12 cellular contexts compared by ENCODE assay signal in genomic region chr10:88693392-88694020, GRCh38. TPM values are rescaled to one million over a fixed set of nuclear protein-coding genes. Genes with fewer than 3 reads are reported as not detected.
DNase-seq lines count a peak whose midpoint lies in the region; ATAC-seq, FAIRE-seq and TF ChIP-seq lines count a peak whose summit lies in the region.
"Had no signal": no experiment of that assay in that cellular context is flagged by ENCODE, and none has a peak within 500 bp of the region (broad histone marks: within the 10 kb centered on the region; RNA-seq: fewer than 3 reads in every experiment).

No MANE protein-coding gene starts in this region.

- H2BK12ac ChIP-seq in neuronal stem cell (ENCODE audit: low read length) = no peak overlapping the region

- H3K27me3 ChIP-seq in bronchial epithelial cell (ENCODE audit: control insufficient read depth, insufficient read depth, low read length) (no peaks in the 10 kb centered on the region), right lobe of liver (no peaks in the 10 kb centered on the region), neuronal stem cell (ENCODE audit: control insufficient read depth in 3 of 3, insufficient read depth in 3 of 3, low read depth in 1 of 3, low read length in 3 of 3) (no peaks in the 10 kb centered on the region)

- H3K36me3 ChIP-seq in bronchial epithelial cell (ENCODE audit: control insufficient read depth, insufficient read depth, low read length) = no peaks in the 10 kb centered on the region
- no peaks in the 10 kb centered on the region for H3K36me3 ChIP-seq in right lobe of liver
- no peaks in the 10 kb centered on the region for H3K36me3 ChIP-seq in neuronal stem cell (replicated peaks in 1 of 2; ENCODE audit: control insufficient read depth in 2 of 2, insufficient read depth in 2 of 2, low read length in 2 of 2)

- no peak overlapping the region for H2AFZ ChIP-seq in neuronal stem cell (ENCODE audit: low read length)

- WGBS in right lobe of liver (ENCODE audit: insufficient coverage, low coverage, low lambda C conversion rate, missing lambda C conversion rate) = 54% methylated on average over 4 of the region's 4 CpGs
- WGBS in neuronal stem cell (ENCODE audit: extremely low coverage in 2 of 2, insufficient read length in 2 of 2, insufficient replicate concordance in 1 of 2), 2 donors = no CpG with 5 or more reads among the region's 4 CpGs

- H3K9ac ChIP-seq in neuronal stem cell (ENCODE audit: low read depth, low read length, poor library complexity) = no peak overlapping the region

- DNase-seq in AG09319 (ENCODE audit: extremely low read depth, low read depth) = no peak
- no peak for DNase-seq in HFF-Myc (ENCODE audit: extremely low read depth, low read depth)
- DNase-seq in bronchial epithelial cell (ENCODE audit: low read depth) = no peak
- no peak for DNase-seq in right lobe of liver
- no peak for DNase-seq in neuronal stem cell (ENCODE audit: low spot score)
- no peak for DNase-seq in NCI-H526 (lab: John Stamatoyannopoulos, UW)
- DNase-seq: NCI-H1436; PC-3; stimulated activated naive CD4-positive, alpha-beta T cell had no signal

- FAIRE-seq in bronchial epithelial cell (lab: Jason Lieb, UNC) = no peak

- H4K8ac ChIP-seq in neuronal stem cell (ENCODE audit: low read depth, low read length) = no peak overlapping the region

- H2BK120ac ChIP-seq in neuronal stem cell (ENCODE audit: low read depth, low read length) = no peak overlapping the region

- no peak overlapping the region for H3K4me2 ChIP-seq in neuronal stem cell (ENCODE audit: insufficient read depth, low read length, poor library complexity, severe bottlenecking)

- H3K4me1 ChIP-seq in right lobe of liver = no peaks in the 10 kb centered on the region
- H3K4me1 ChIP-seq in neuronal stem cell (ENCODE audit: control insufficient read depth in 2 of 2, insufficient read depth in 1 of 2, low read depth in 1 of 2, low read length in 2 of 2) = no peaks in the 10 kb centered on the region

- H3K4ac ChIP-seq in neuronal stem cell (ENCODE audit: low read length) = no peak overlapping the region

- H3K9me3 ChIP-seq in right lobe of liver (no peaks in the 10 kb centered on the region), neuronal stem cell (replicated peaks in 1 of 2; ENCODE audit: control insufficient read depth in 2 of 2, insufficient read depth in 1 of 2, low read depth in 1 of 2, low read length in 2 of 2) (no peaks in the 10 kb centered on the region)

- intact Hi-C loops in right lobe of liver (cut with DNase I) = loop anchor here in 1 of 2 donors (5.0 kb wide), 1 partner anchor 114 kb away; no protein-coding TSS in a partner anchor

- no peaks in the 10 kb centered on the region for H3K79me1 ChIP-seq in neuronal stem cell (ENCODE audit: low read depth, low read length)

- H3K27ac ChIP-seq in right lobe of liver (no peak overlapping the region), neuronal stem cell (replicated peaks; ENCODE audit: low read length) (no peak overlapping the region)

- no peak overlapping the region for H4K91ac ChIP-seq in neuronal stem cell (ENCODE audit: low read depth, low read length, poor library complexity)

- H3K23ac ChIP-seq in neuronal stem cell (ENCODE audit: low read depth, low read length, poor library complexity) = no peak overlapping the region

- no peak overlapping the region for H3K14ac ChIP-seq in neuronal stem cell (ENCODE audit: low read length)

- ATAC-seq in right lobe of liver (no peak), GM18867 (IDR thresholded peaks at IDR 0.05; ENCODE audit: unreplicated experiment) (no peak), GM19351 (IDR thresholded peaks at IDR 0.05; ENCODE audit: unreplicated experiment) (no peak)
- ATAC-seq: PC-3 had no signal

- no peak overlapping the region for H2AK5ac ChIP-seq in neuronal stem cell (ENCODE audit: low read depth, low read length)

- TF ChIP-seq CTCF in AG09319 (IDR thresholded peaks at IDR 0.05; ENCODE audit: low read depth, low read length) (peak; percentile 33), HFF-Myc (IDR thresholded peaks at IDR 0.05; ENCODE audit: low read depth, low read length, missing control alignments) (peak; percentile 5), bronchial epithelial cell (IDR thresholded peaks at IDR 0.05; ENCODE audit: insufficient read depth, low read length, severe bottlenecking) (peak; percentile 3), right lobe of liver (IDR thresholded peaks at IDR 0.05) (peak in 3 of 4 donors; percentile 29 to 44 (median 36))

- no peak overlapping the region for H3K18ac ChIP-seq in neuronal stem cell (ENCODE audit: low read length)

- H3K4me3 ChIP-seq in HFF-Myc (replicated peaks; ENCODE audit: low read depth, low read length) (no peak overlapping the region), bronchial epithelial cell (ENCODE audit: low read depth, low read length) (no peak overlapping the region), right lobe of liver (no peak overlapping the region), neuronal stem cell (ENCODE audit: low read length in 2 of 2) (no peak overlapping the region)

- TF ChIP-seq POLR2A in right lobe of liver (IDR thresholded peaks at IDR 0.05) = no peak

- no peak overlapping the region for H2BK5ac ChIP-seq in neuronal stem cell (ENCODE audit: low read length)

- H2BK15ac ChIP-seq in neuronal stem cell (ENCODE audit: low read length) = no peak overlapping the region

RNA-seq across cellular contexts. Expression of gene LIPK, which starts 12.5 kb away (rescaled TPM):
- 0.13 TPM in 1 of 2 replicates, not detected in the other for total RNA-seq in bronchial epithelial cell
- total RNA-seq in right lobe of liver = not detected
- not detected for polyA plus RNA-seq in neuronal stem cell (2013, experiment 1 of 2)
- polyA plus RNA-seq in neuronal stem cell (2013, experiment 2 of 2) = not detected
- total RNA-seq: PC-3 had no signal
- polyA plus RNA-seq: neural cell had no signal

RNA-seq across cellular contexts. Expression of gene LIPF, which starts 29.3 kb away (rescaled TPM):
- not detected in 2 replicates for total RNA-seq in bronchial epithelial cell
- total RNA-seq in right lobe of liver = not detected
- polyA plus RNA-seq in neuronal stem cell (2013, experiment 1 of 2) = not detected
- polyA plus RNA-seq in neuronal stem cell (2013, experiment 2 of 2) = not detected
- total RNA-seq: PC-3 had no signal
- polyA plus RNA-seq: neural cell had no signal
